In the genomic region with DNA sequence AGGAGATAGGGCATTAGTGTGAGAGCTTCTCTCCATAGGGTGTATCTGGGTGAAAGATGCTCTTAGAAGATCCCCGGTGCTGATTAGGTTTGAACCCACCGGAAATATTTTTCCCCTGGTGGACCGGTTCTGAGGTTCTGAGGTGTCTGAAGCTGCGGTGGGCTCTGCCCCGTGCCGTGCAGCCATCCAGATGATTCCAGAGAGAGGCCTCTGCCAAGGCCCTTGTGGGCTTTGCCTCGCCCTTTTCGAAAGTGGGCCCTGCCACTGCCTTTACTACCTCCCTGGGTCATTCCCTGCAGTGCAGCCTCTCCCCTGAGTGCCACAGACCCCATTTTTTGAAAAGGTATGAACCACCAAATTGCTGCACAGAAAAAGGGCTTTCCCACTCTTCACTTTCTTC, we compare ENCODE assay signal across 16 cellular contexts. TPM values are rescaled to one million over a fixed set of nuclear protein-coding genes. Genes with fewer than 3 reads are reported as not detected.
DNase-seq lines count a peak whose midpoint lies in the region; ATAC-seq, FAIRE-seq and TF ChIP-seq lines count a peak whose summit lies in the region.
"Had no signal": no experiment of that assay in that cellular context is flagged by ENCODE, and none has a peak within 500 bp of the region (broad histone marks: within the 10 kb centered on the region; RNA-seq: fewer than 3 reads in every experiment).

No MANE protein-coding gene starts in this region.

- no peak overlapping the region for H3K9ac ChIP-seq in BLaER1

- no peak overlapping the region for H3K27ac Mint-ChIP-seq in progenitor cell of endocrine pancreas
- H3K27ac Mint-ChIP-seq: mesothelial cell of epicardium had no signal

- H3K4me1 ChIP-seq in BLaER1 (peaks cover 52% of the 10 kb centered on the region), lung (ENCODE audit: control insufficient read depth in 2 of 2, insufficient read depth in 2 of 2, low read length in 2 of 2) (no peaks in the 10 kb centered on the region)
- H3K4me1 ChIP-seq: BE2C had no signal

- TF ChIP-seq POLR2A in GM12891 (IDR thresholded peaks at IDR 0.05; ENCODE audit: low read depth, low read length), result no peak

- no peak for DNase-seq in GM06990 (ENCODE audit: extremely low read depth, insufficient read length)
- DNase-seq in activated naive CD4-positive, alpha-beta T cell treated with anti-CD3 and anti-CD28 coated beads, Interleukin-2, amount 50 U/mL, for 16 hours, result peak; percentile 30
- no peak for DNase-seq in lung (ENCODE audit: low spot score)
- no peak for DNase-seq in GM12891 (ENCODE audit: insufficient read length, low spot score)
- DNase-seq in progenitor cell of endocrine pancreas (ENCODE audit: low spot score, unreplicated experiment), result no peak
- DNase-seq: BE2C; NCI-H2081; pancreas; SHP77 treated with DMSO at 0.1 percent for 48 hours; stimulated activated CD4-positive, alpha-beta T cell treated with anti-CD3 and anti-CD28 coated beads, Interleukin-1b, Interleukin-23, amount 100 ng/mL, for 48 hours had no signal

- H3K4me3 ChIP-seq in BLaER1, result no peak overlapping the region
- H3K4me3 ChIP-seq in GM06990 (replicated peaks; ENCODE audit: low read depth, low read length), result peak overlapping the region; percentile 12
- peak overlapping the region; percentile 29 for H3K4me3 ChIP-seq in lung

- peaks cover 34% of the 10 kb centered on the region for H3K27me3 Mint-ChIP-seq in progenitor cell of endocrine pancreas

- no peak for ATAC-seq in lung (ENCODE audit: insufficient read depth, low FRiP score)
- no peak for ATAC-seq in GM18511 (IDR thresholded peaks at IDR 0.05; ENCODE audit: unreplicated experiment)
- no peak for ATAC-seq in GM21367 (IDR thresholded peaks at IDR 0.05; ENCODE audit: unreplicated experiment)
- ATAC-seq: esophagus mucosa, pancreas had no signal

- H3K9me3 ChIP-seq in BLaER1 (peaks cover 19% of the 10 kb centered on the region), lung (ENCODE audit: control insufficient read depth in 2 of 2, insufficient read depth in 1 of 2, low read length in 1 of 2) (peaks cover 0 to 11% of the 10 kb centered on the region in 2 donors)
- H3K9me3 ChIP-seq: BE2C, pancreas had no signal

- H3K9me3 Mint-ChIP-seq in progenitor cell of endocrine pancreas (ENCODE audit: low read depth), result peaks cover 11% of the 10 kb centered on the region

- H3K27me3 ChIP-seq in BLaER1 (no peaks in the 10 kb centered on the region), GM06990 (replicated peaks; ENCODE audit: control insufficient read depth, insufficient read depth, low read length) (no peaks in the 10 kb centered on the region), lung (ENCODE audit: control insufficient read depth, insufficient read depth) (no peaks in the 10 kb centered on the region)
- H3K27me3 ChIP-seq: BE2C, pancreas had no signal

- H3K4me2 ChIP-seq in BLaER1, result peak overlapping the region; percentile 50; the same call in 1 of the 2 replicates

- peaks cover 8% of the 10 kb centered on the region; the same call in 1 of the 2 replicates for H4K20me1 ChIP-seq in BLaER1

- no peaks in the 10 kb centered on the region for H3K4me1 Mint-ChIP-seq in progenitor cell of endocrine pancreas (ENCODE audit: low read depth)
- H3K4me1 Mint-ChIP-seq: mesothelial cell of epicardium had no signal

- H3K36me3 Mint-ChIP-seq in progenitor cell of endocrine pancreas (ENCODE audit: insufficient read depth), result no peaks in the 10 kb centered on the region
- H3K36me3 Mint-ChIP-seq: mesothelial cell of epicardium had no signal

- H3K27ac ChIP-seq in BLaER1, result no peak overlapping the region
- H3K27ac ChIP-seq in lung (ENCODE audit: low read depth in 1 of 2, low read length in 1 of 2), result no peak overlapping the region
- H3K27ac ChIP-seq: pancreas had no signal

- H3K36me3 ChIP-seq in BLaER1 (no peaks in the 10 kb centered on the region), GM06990 (ENCODE audit: control insufficient read depth, insufficient read depth, low read length) (no peaks in the 10 kb centered on the region), lung (ENCODE audit: control insufficient read depth in 2 of 2, insufficient read depth in 2 of 2, low read length in 2 of 2) (peaks cover 0 to 5% of the 10 kb centered on the region in 2 donors)
- H3K36me3 ChIP-seq: BE2C, pancreas had no signal

- no peak for FAIRE-seq in GM12891 (lab: Jason Lieb, UNC)
- FAIRE-seq: H1, pancreas had no signal

- WGBS in lung, 2 donors, result 69 to 81% methylated on average over 8 of the region's 8 CpGs

- no peak overlapping the region for H3K4me3 Mint-ChIP-seq in progenitor cell of endocrine pancreas (ENCODE audit: low read depth)
- H3K4me3 Mint-ChIP-seq: mesothelial cell of epicardium had no signal

- TF ChIP-seq CTCF in GM06990 (IDR thresholded peaks at IDR 0.05; ENCODE audit: insufficient read depth, low read length, poor library complexity, severe bottlenecking) (no peak), lung (IDR thresholded peaks at IDR 0.05; ENCODE audit: control extremely low read depth, extremely low read depth) (no peak), progenitor cell of endocrine pancreas (IDR thresholded peaks at IDR 0.05; ENCODE audit: unreplicated experiment) (no peak)

TF ChIP-seq in GM12891, 5 proteins besides CTCF, POLR2A, EP300 and RAD21:
- TF ChIP-seq TAF1 (IDR thresholded peaks at IDR 0.05; ENCODE audit: low read depth, low read length), result no peak
- no peak for TF ChIP-seq SPI1 (IDR thresholded peaks at IDR 0.05; ENCODE audit: low read depth, low read length)
- TF ChIP-seq POLR2AphosphoS5 (IDR thresholded peaks at IDR 0.05; ENCODE audit: low read depth, low read length), result no peak
- no peak for TF ChIP-seq POU2F2 (IDR thresholded peaks at IDR 0.05; ENCODE audit: low read depth, low read length)
- TF ChIP-seq PAX5 (IDR thresholded peaks at IDR 0.05; ENCODE audit: insufficient read depth, low read length, severe bottlenecking), result no peak

RNA-seq across cellular contexts. Expression of a gene that starts 2.8 kb away (rescaled TPM):
- 10 to 100 TPM; 20.9 to 25.0 TPM for total RNA-seq in lung
- polyA plus RNA-seq in lung, result 10 to 100 TPM; 14.4 to 23.0 TPM
- 4.8 TPM for polyA plus RNA-seq in GM12891 (2012; ENCODE audit: low read depth, missing spikeins)
- not detected in 2 replicates for total RNA-seq in progenitor cell of endocrine pancreas
- total RNA-seq: H1, mesothelial cell of epicardium had no signal
- polyA plus RNA-seq: H1 had no signal

Comparison
In these comparisons a context has a peak if more than half of its experiments do, and no peak if none do; other contexts are left out.
1. RNA of a gene that starts 2.8 kb away (total RNA-seq): 20.9 to 25.0 TPM in lung; not detected in progenitor cell of endocrine pancreas; every median in the first group is over 10 times any median in the second.